Comparison of ENCODE assay signal across 9 cellular contexts in the genomic region with DNA sequence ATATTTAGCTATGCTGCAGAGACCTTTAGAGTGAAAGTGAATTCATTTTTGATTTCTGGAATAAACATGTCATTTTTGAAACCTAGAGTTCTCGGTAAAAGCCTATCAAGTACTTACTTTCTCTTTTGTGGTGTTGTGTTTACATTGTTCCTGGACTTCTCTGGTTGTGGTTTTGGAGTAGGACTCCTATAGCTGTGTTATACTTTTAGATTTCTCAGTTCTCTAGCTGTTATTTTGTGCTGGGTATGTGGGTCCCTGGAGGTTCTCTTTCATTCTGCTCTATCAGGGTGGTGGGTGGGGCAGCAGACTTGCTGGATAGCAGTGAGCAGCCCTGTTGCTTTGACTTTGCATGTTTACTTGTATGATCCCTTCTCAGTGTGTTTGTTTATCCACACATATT. TPM values are rescaled to one million over a fixed set of nuclear protein-coding genes. Genes with fewer than 3 reads are reported as not detected.
A peak's percentile ranks its signal among the peaks of the same experiment; 100 is the strongest.
DNase-seq lines count a peak whose midpoint lies in the region; ATAC-seq and TF ChIP-seq lines count a peak whose summit lies in the region.
"Had no signal": no experiment of that assay in that cellular context is flagged by ENCODE, and none has a peak within 500 bp of the region (broad histone marks: within the 10 kb centered on the region; RNA-seq: fewer than 3 reads in every experiment).

No MANE protein-coding gene starts in this region.

- no peaks in the 10 kb centered on the region for H3K27me3 ChIP-seq in IMR-90 (ENCODE audit: control insufficient read depth, insufficient read depth, low read length)

- BruUV-seq in IMR-90 (replicated peaks; lab: Mats Ljungman, UMichigan): no TSS peak

- TF ChIP-seq POLR2A in IMR-90 (IDR thresholded peaks at IDR 0.05; ENCODE audit: low read depth, low read length): no peak

- peak overlapping the region; percentile 53 for H2AFZ ChIP-seq in IMR-90 (replicated peaks; ENCODE audit: low read length, poor library complexity)

- H3K79me1 ChIP-seq in IMR-90 (ENCODE audit: low read depth in 1 of 2, low read length in 2 of 2): peaks cover 2 to 3% of the 10 kb centered on the region in 2 experiments; a peak in 1 of 4 replicates

- H3K23ac ChIP-seq in IMR-90 (ENCODE audit: low read depth, low read length): no peak overlapping the region

- no peak overlapping the region for H2BK120ac ChIP-seq in IMR-90 (ENCODE audit: low read depth, low read length)

- H2BK20ac ChIP-seq in IMR-90 (ENCODE audit: low read depth, low read length): no peak overlapping the region

- peak; percentile 37 for DNase-seq in GM10248 (ENCODE audit: extremely low spot score)
- peak; percentile 54 for DNase-seq in IMR-90
- DNase-seq in central memory CD8-positive, alpha-beta T cell (ENCODE audit: low spot score in 2 of 2): no peak
- no peak for DNase-seq in skeletal muscle cell (ENCODE audit: low read depth)
- no peak for DNase-seq in activated effector memory CD4-positive, alpha-beta T cell treated with Interleukin-2 at 50 U/mL for 16 hours
- DNase-seq in occipital lobe (lab: John Stamatoyannopoulos, UW): no peak
- DNase-seq in effector CD4-positive, alpha-beta T cell: no peak

- WGBS in IMR-90 (ENCODE audit: extremely low coverage in 2 of 2, insufficient read length in 1 of 2), 2 experiments: no CpG with 5 or more reads among the region's 1 CpG

- no peak overlapping the region for H2BK5ac ChIP-seq in IMR-90 (ENCODE audit: low read depth, low read length, poor library complexity, severe bottlenecking)

- H2AK9ac ChIP-seq in IMR-90 (replicated peaks; ENCODE audit: low read depth, low read length, poor library complexity): peak overlapping the region; percentile 38

- H4K5ac ChIP-seq in IMR-90 (ENCODE audit: low read depth, low read length): no peak overlapping the region

- H3K9me1 ChIP-seq in IMR-90 (ENCODE audit: insufficient read depth, low read length): no peaks in the 10 kb centered on the region

- peak overlapping the region; percentile 77 for H3K27ac Mint-ChIP-seq in central memory CD8-positive, alpha-beta T cell (ENCODE audit: low read depth)

- H4K91ac ChIP-seq in IMR-90 (ENCODE audit: insufficient read depth, low read depth, low read length): no peak overlapping the region

- no peak overlapping the region for H3K9ac ChIP-seq in IMR-90 (ENCODE audit: low read depth, low read length)

- dilution Hi-C loops in IMR-90 (cut with HindIII; ENCODE audit: low sequenced_read_pairs, unreplicated experiment): no loop called here

- 0 out of 2 replicates have a peak overlapping the region, but pooled peaks have one; percentile 63 for H3K14ac ChIP-seq in IMR-90 (replicated peaks; ENCODE audit: low read depth, low read length)

- H4K8ac ChIP-seq in IMR-90 (ENCODE audit: low read depth in 2 of 2, low read length in 2 of 2): no peak overlapping the region

- peaks cover 8% of the 10 kb centered on the region for H3K4me1 Mint-ChIP-seq in central memory CD8-positive, alpha-beta T cell
- H3K4me1 Mint-ChIP-seq: neural crest cell had no signal

- H4K20me1 ChIP-seq in IMR-90 (ENCODE audit: insufficient read depth, low read length): no peaks in the 10 kb centered on the region

- no peaks in the 10 kb centered on the region for H3K4me1 ChIP-seq in IMR-90 (ENCODE audit: control insufficient read depth, insufficient read depth, low read length)

- in situ Hi-C loops in IMR-90 (cut with MboI; ENCODE audit: low sequenced_read_pairs): no loop called here

- peak overlapping the region; percentile 31; the same call in 1 of the 2 replicates for H3K4me3 ChIP-seq in IMR-90 (ENCODE audit: insufficient read depth, low read depth, low read length)
- H3K4me3 ChIP-seq in skeletal muscle cell (ENCODE audit: low read depth, low read length): peak overlapping the region; percentile 17

- no peaks in the 10 kb centered on the region for H3K9me3 ChIP-seq in IMR-90 (ENCODE audit: control insufficient read depth, insufficient read depth, low read length)

- TF ChIP-seq RAD21 in IMR-90 (IDR thresholded peaks at IDR 0.05; ENCODE audit: low read length): no peak

- H3K9me3 Mint-ChIP-seq in central memory CD8-positive, alpha-beta T cell: no peaks in the 10 kb centered on the region
- H3K9me3 Mint-ChIP-seq: neural crest cell had no signal

- no peak overlapping the region for H2AK5ac ChIP-seq in IMR-90 (ENCODE audit: low read depth, low read length)

- no peak overlapping the region for H3K56ac ChIP-seq in IMR-90 (ENCODE audit: extremely low read depth, insufficient read depth, low read length)

- H3K4me3 Mint-ChIP-seq in central memory CD8-positive, alpha-beta T cell: peak overlapping the region; percentile 65
- H3K4me3 Mint-ChIP-seq: neural crest cell had no signal

- CTCF ChIA-PET in GM10248 (lab: Yijun Ruan, JAX) (interaction anchor here (1.0 to 1.2 kb wide), 2 partner anchors 9 kb away, joined by 3 to 5 read pairs; no protein-coding TSS in a partner anchor), IMR-90 (lab: Yijun Ruan, JAX) (interaction anchor here (1.2 kb wide), 1 partner anchor 14 kb away, joined by 3 read pairs; no protein-coding TSS in a partner anchor)

- TF ChIP-seq CTCF in GM10248 (IDR thresholded peaks at IDR 0.05; ENCODE audit: control extremely low read depth, extremely low read depth, low read depth, missing control alignments) (no peak), IMR-90 (conservative IDR thresholded peaks at IDR 0.05; ENCODE audit: low read depth, low read length) (no peak)

- no peaks in the 10 kb centered on the region for H3K27me3 Mint-ChIP-seq in central memory CD8-positive, alpha-beta T cell

- H3K18ac ChIP-seq in IMR-90 (ENCODE audit: low read depth, low read length): no peak overlapping the region

- H3K27ac ChIP-seq in IMR-90 (ENCODE audit: insufficient read depth, low read length): no peak overlapping the region

- ATAC-seq in GM21367 (IDR thresholded peaks at IDR 0.05; ENCODE audit: unreplicated experiment) (peak; percentile 91), IMR-90 (ENCODE audit: low read depth) (peak; percentile 80)
- peak; percentile 56 for ATAC-seq in central memory CD8-positive, alpha-beta T cell (replicated peaks; ENCODE audit: extremely low read depth, poor library complexity, severe bottlenecking)

- peaks cover 7% of the 10 kb centered on the region for H3K36me3 Mint-ChIP-seq in central memory CD8-positive, alpha-beta T cell (ENCODE audit: insufficient read depth)

- H3K36me3 ChIP-seq in IMR-90 (ENCODE audit: control insufficient read depth, insufficient read depth, low read length): peaks cover 4% of the 10 kb centered on the region; the same call in 1 of the 2 replicates

- H3K4me2 ChIP-seq in IMR-90 (ENCODE audit: low read depth, low read length): peak overlapping the region; percentile 55

- H2BK15ac ChIP-seq in IMR-90 (ENCODE audit: low read depth, low read length): no peak overlapping the region

- intact Hi-C loops in IMR-90 (cut with micrococcal nuclease): no loop called here

- POLR2A ChIA-PET in GM10248 (lab: Yijun Ruan, JAX): no interaction called here
- POLR2A ChIA-PET in IMR-90 (lab: Charles Lee; ENCODE audit: unreplicated experiment): no interaction called here

- no peak overlapping the region for H3K4ac ChIP-seq in IMR-90 (ENCODE audit: low read depth, low read length)

TF ChIP-seq in IMR-90, 13 proteins besides CTCF, POLR2A, EP300 and RAD21:
- TF ChIP-seq NFE2L2 (IDR thresholded peaks at IDR 0.05; ENCODE audit: low read depth, low read length) (no peak), SMC3 (IDR thresholded peaks at IDR 0.05; ENCODE audit: low read depth, low read length) (no peak), BHLHE40 (IDR thresholded peaks at IDR 0.05; ENCODE audit: low read depth, low read length) (no peak), USF2 (IDR thresholded peaks at IDR 0.05; ENCODE audit: low read depth, low read length) (no peak), CHD1 (IDR thresholded peaks at IDR 0.05; ENCODE audit: low read depth, low read length) (no peak), MAZ (IDR thresholded peaks at IDR 0.05; ENCODE audit: borderline replicate concordance, low read depth, low read length) (no peak), RCOR1 (IDR thresholded peaks at IDR 0.05; ENCODE audit: insufficient replicate concordance, low read length) (no peak), CEBPB (IDR thresholded peaks at IDR 0.05; ENCODE audit: low read depth, low read length) (no peak), MXI1 (IDR thresholded peaks at IDR 0.05; ENCODE audit: borderline replicate concordance, low read depth, low read length) (no peak)

RNA-seq across cellular contexts. Expression of gene MSMO1, which starts 25.6 kb away (rescaled TPM):
- total RNA-seq in IMR-90 (2012; rRNA removed) (40.1 and 118 TPM in 2 replicates), occipital lobe (482 TPM)
- polyA plus RNA-seq in IMR-90 (2012; rRNA removed): 29.5 and 42.1 TPM in 2 replicates
- 8.6 and 10.1 TPM in 2 replicates for polyA plus RNA-seq in IMR-90 (2012; cell fraction: cytosol; rRNA removed)
- polyA plus RNA-seq in IMR-90 (2012; cell fraction: nucleus; rRNA removed; ENCODE audit: low replicate concordance): 3.8 and 13.4 TPM in 2 replicates

Comparison
In these comparisons a context has a peak if more than half of its experiments do, and no peak if none do; other contexts are left out.
1. DNase-seq: peak in GM10248 (single experiment) and IMR-90 (single experiment); none in central memory CD8-positive, alpha-beta T cell (0 of 2), skeletal muscle cell (single experiment), activated effector memory CD4-positive, alpha-beta T cell treated with Interleukin-2 at 50 U/mL for 16 hours (single experiment), occipital lobe (single experiment) and effector CD4-positive, alpha-beta T cell (single experiment).
2. Peak in every context shown above with its lines, with median percentiles within 50 percentile points of each other: ATAC-seq.